Comparison of ENCODE assay signal across 1 cellular context in the genomic region with DNA sequence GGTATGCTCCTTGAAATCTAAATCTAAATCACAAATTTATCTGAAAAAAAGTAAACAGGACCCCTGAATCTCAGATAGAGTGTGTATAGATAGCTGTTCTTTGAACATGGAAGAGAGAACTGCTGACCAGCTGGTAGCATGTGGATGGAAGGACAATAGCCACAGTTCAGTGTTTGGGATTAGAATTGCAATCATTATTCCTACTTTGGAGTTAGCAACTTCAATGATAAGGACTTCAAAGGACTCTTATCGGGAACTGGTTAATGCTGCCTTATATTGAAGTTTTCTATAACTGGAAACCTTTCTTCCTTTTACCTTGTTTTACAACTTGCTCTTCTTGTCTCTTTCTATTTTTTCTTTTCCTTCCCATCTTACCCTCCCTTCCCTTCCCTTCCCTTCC.
A peak's percentile ranks its signal among the peaks of the same experiment; 100 is the strongest.
TF ChIP-seq lines count a peak whose summit lies in the region.

No MANE protein-coding gene starts in this region.

TF ChIP-seq in HepG2, 621 proteins besides CTCF, POLR2A, EP300 and RAD21:
- TF ChIP-seq POGZ (CRISPR knock-in tag; IDR thresholded peaks at IDR 0.05) (no peak), HHEX (CRISPR knock-in tag; IDR thresholded peaks at IDR 0.05) (no peak), HNRNPK (IDR thresholded peaks at IDR 0.05; ENCODE audit: low read depth, low read length, poor library complexity, severe bottlenecking) (peak; percentile 55)
- TF ChIP-seq, protein P1, sequence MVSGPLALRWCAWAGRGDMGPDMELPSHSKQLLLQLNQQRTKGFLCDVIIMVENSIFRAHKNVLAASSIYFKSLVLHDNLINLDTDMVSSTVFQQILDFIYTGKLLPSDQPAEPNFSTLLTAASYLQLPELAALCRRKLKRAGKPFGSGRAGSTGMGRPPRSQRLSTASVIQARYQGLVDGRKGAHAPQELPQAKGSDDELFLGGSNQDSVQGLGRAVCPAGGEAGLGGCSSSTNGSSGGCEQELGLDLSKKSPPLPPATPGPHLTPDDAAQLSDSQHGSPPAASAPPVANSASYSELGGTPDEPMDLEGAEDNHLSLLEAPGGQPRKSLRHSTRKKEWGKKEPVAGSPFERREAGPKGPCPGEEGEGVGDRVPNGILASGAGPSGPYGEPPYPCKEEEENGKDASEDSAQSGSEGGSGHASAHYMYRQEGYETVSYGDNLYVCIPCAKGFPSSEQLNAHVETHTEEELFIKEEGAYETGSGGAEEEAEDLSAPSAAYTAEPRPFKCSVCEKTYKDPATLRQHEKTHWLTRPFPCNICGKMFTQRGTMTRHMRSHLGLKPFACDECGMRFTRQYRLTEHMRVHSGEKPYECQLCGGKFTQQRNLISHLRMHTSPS (CRISPR knock-in tag; IDR thresholded peaks at IDR 0.05; ENCODE audit: low read depth) = no peak
